Comparison of ENCODE assay signal across 8 cellular contexts in genomic region chrX:9885150-9885549, GRCh38.
DNase-seq lines count a peak whose midpoint lies in the region; ATAC-seq, FAIRE-seq and TF ChIP-seq lines count a peak whose summit lies in the region.

No MANE protein-coding gene starts in this region.

- H3K36me3 ChIP-seq in PC-3 (ENCODE audit: low read depth, low read length), result no peaks in the 10 kb centered on the region; the same call in 1 of the 2 replicates

- H3K27me3 ChIP-seq in PC-3 (ENCODE audit: low read length), result no peaks in the 10 kb centered on the region

- no peaks in the 10 kb centered on the region for H3F3A ChIP-seq in PC-3 (ENCODE audit: low read length, unreplicated experiment)

- DNase-seq in A172 (ENCODE audit: low spot score), result peak; percentile 71
- DNase-seq in GM12891 (ENCODE audit: insufficient read length, low spot score), result peak; percentile 47
- peak; percentile 74 for DNase-seq in PC-3
- peak; percentile 52 for DNase-seq in glomerular visceral epithelial cell (ENCODE audit: extremely low spot score)
- DNase-seq in progenitor cell of endocrine pancreas (ENCODE audit: low spot score, unreplicated experiment), result no peak

- H3K4me1 ChIP-seq in PC-3 (ENCODE audit: insufficient read depth, low read length), result peaks cover 4% of the 10 kb centered on the region

- no peaks in the 10 kb centered on the region for H3K36me3 Mint-ChIP-seq in activated T-helper 17 cell treated with anti-CD3 and anti-CD28 coated beads, Interleukin-2, amount 50 U/mL, for 72 hours (ENCODE audit: low read depth)
- H3K36me3 Mint-ChIP-seq in progenitor cell of endocrine pancreas (ENCODE audit: insufficient read depth), result peaks cover 2% of the 10 kb centered on the region

- H3K9me2 ChIP-seq in PC-3 (replicated peaks; ENCODE audit: low read length), result no peaks in the 10 kb centered on the region

- no peaks in the 10 kb centered on the region for H3K4me1 Mint-ChIP-seq in activated T-helper 17 cell treated with anti-CD3 and anti-CD28 coated beads, Interleukin-2, amount 50 U/mL, for 72 hours
- peaks cover 4% of the 10 kb centered on the region for H3K4me1 Mint-ChIP-seq in progenitor cell of endocrine pancreas (ENCODE audit: low read depth)

- H3K4me2 ChIP-seq in PC-3 (ENCODE audit: low read length), result no peak overlapping the region

- H3K79me2 ChIP-seq in PC-3 (ENCODE audit: low read length), result no peaks in the 10 kb centered on the region

- intact Hi-C loops in PC-3 (cut with micrococcal nuclease), result loop anchor here (1.0 to 5.0 kb wide), 3 partner anchors 56 to 234 kb away; no protein-coding TSS in a partner anchor

- H3K27me3 Mint-ChIP-seq in activated T-helper 17 cell treated with anti-CD3 and anti-CD28 coated beads, Interleukin-2, amount 50 U/mL, for 72 hours, result peaks cover 12% of the 10 kb centered on the region
- no peaks in the 10 kb centered on the region for H3K27me3 Mint-ChIP-seq in progenitor cell of endocrine pancreas

- CTCF ChIA-PET in PC-3 (lab: Charles Lee), result no interaction called here

- TF ChIP-seq CTCF in PC-3 (conservative IDR thresholded peaks at IDR 0.05; ENCODE audit: low read depth, low read length), result peak; percentile 80
- peak; percentile 54 for TF ChIP-seq CTCF in progenitor cell of endocrine pancreas (IDR thresholded peaks at IDR 0.05; ENCODE audit: unreplicated experiment)

- BruUV-seq in PC-3 (replicated peaks; lab: Mats Ljungman, UMichigan), result no TSS peak

- no peak overlapping the region for H3K9ac ChIP-seq in PC-3 (ENCODE audit: low read length)

- H3K27ac Mint-ChIP-seq in activated T-helper 17 cell treated with anti-CD3 and anti-CD28 coated beads, Interleukin-2, amount 50 U/mL, for 72 hours, result no peak overlapping the region
- no peak overlapping the region for H3K27ac Mint-ChIP-seq in progenitor cell of endocrine pancreas

- ATAC-seq in HG03521 (IDR thresholded peaks at IDR 0.05; ENCODE audit: unreplicated experiment), result peak; percentile 71
- ATAC-seq in PC-3, result peak; percentile 79
- ATAC-seq in activated T-helper 17 cell treated with anti-CD3 and anti-CD28 coated beads, Interleukin-2, amount 50 U/mL, for 72 hours (replicated peaks), result peak; percentile 78
- ATAC-seq in GM18873 (IDR thresholded peaks at IDR 0.05; ENCODE audit: low FRiP score, unreplicated experiment), result no peak

- H3K27ac ChIP-seq in PC-3 (ENCODE audit: low read length), result no peak overlapping the region

- no peak overlapping the region for H3K4me3 ChIP-seq in PC-3 (ENCODE audit: low read length)

- H4K20me1 ChIP-seq in PC-3 (ENCODE audit: low read length), result no peaks in the 10 kb centered on the region

- H3K4me3 Mint-ChIP-seq in activated T-helper 17 cell treated with anti-CD3 and anti-CD28 coated beads, Interleukin-2, amount 50 U/mL, for 72 hours, result no peak overlapping the region
- H3K4me3 Mint-ChIP-seq in progenitor cell of endocrine pancreas (ENCODE audit: low read depth), result no peak overlapping the region

- POLR2A ChIA-PET in PC-3 (lab: Charles Lee; ENCODE audit: unreplicated experiment), result no interaction called here

- no peaks in the 10 kb centered on the region for H3K9me3 Mint-ChIP-seq in activated T-helper 17 cell treated with anti-CD3 and anti-CD28 coated beads, Interleukin-2, amount 50 U/mL, for 72 hours
- H3K9me3 Mint-ChIP-seq in progenitor cell of endocrine pancreas (ENCODE audit: low read depth), result peaks cover 11% of the 10 kb centered on the region

- TF ChIP-seq POLR2A in GM12891 (IDR thresholded peaks at IDR 0.05; ENCODE audit: low read depth, low read length), result no peak

- peak; percentile 26 for FAIRE-seq in GM12891 (lab: Jason Lieb, UNC)

- H2AFZ ChIP-seq in PC-3 (ENCODE audit: low read length), result 0 out of 2 replicates have a peak overlapping the region, but pooled peaks have one; percentile 18

- no peaks in the 10 kb centered on the region for H3K9me3 ChIP-seq in PC-3 (ENCODE audit: low read length)

TF ChIP-seq in GM12891, 5 proteins besides CTCF, POLR2A, EP300 and RAD21:
- TF ChIP-seq SPI1 (IDR thresholded peaks at IDR 0.05; ENCODE audit: low read depth, low read length) (no peak), POU2F2 (IDR thresholded peaks at IDR 0.05; ENCODE audit: low read depth, low read length) (no peak), PAX5 (IDR thresholded peaks at IDR 0.05; ENCODE audit: insufficient read depth, low read length, severe bottlenecking) (no peak), POLR2AphosphoS5 (IDR thresholded peaks at IDR 0.05; ENCODE audit: low read depth, low read length) (no peak), TAF1 (IDR thresholded peaks at IDR 0.05; ENCODE audit: low read depth, low read length) (no peak)
